Comparison of ENCODE assay signal across 23 cellular contexts in the genomic region with DNA sequence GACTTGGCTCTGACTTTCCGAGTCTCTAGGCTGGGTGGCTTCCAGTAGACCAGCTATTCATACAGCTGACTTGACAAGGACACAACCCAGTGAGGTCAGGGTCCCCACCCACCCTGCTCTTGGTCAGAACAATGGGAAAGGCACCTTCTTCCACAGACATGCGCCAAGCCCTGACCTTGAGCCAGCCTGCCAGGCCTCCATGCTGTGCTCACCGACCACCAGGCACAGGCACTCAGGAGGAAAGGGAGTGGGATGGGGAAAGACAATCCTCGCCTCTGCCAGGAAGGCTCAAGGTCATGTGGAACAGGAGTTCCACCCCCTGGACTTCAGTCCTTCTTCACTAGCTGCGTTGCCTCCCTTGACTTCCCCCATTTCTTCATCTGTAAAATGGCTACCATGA. TPM values are rescaled to one million over a fixed set of nuclear protein-coding genes. Genes with fewer than 3 reads are reported as not detected.
"Had no signal": no experiment of that assay in that cellular context is flagged by ENCODE, and none has a peak within 500 bp of the region (broad histone marks: within the 10 kb centered on the region; RNA-seq: fewer than 3 reads in every experiment).

No MANE protein-coding gene starts in this region.

- FAIRE-seq: astrocyte, K562, TTC549 had no signal

- H2AFZ ChIP-seq: PC-9 had no signal

- H3K4me3 ChIP-seq: K562, PC-9 had no signal

- H3K27ac ChIP-seq: PC-9 had no signal

- H3K4me2 ChIP-seq: PC-9 had no signal

- DNase-seq: activated B cell treated with CpG ODN at 0.5 μM for 24 hours; activated CD4-positive, alpha-beta T cell treated with anti-CD3 and anti-CD28 coated beads for 1 hour; activated CD4-positive, alpha-beta T cell treated with anti-CD3 and anti-CD28 coated beads, Interleukin-2, amount 10 ng/mL, durations not matched to agents 24 days and 14 days; activated CD4-positive, alpha-beta T cell treated with anti-CD3 and anti-CD28 coated beads, Interleukin-2, amount 50 U/mL, for 48 hours; activated gamma-delta T cell; activated naive CD4-positive, alpha-beta T cell treated with anti-CD3 and anti-CD28 coated beads for 36 hours; activated T-cell treated with anti-CD3 and anti-CD28 coated beads for 4 hours; activated T-cell treated with anti-CD3 and anti-CD28 coated beads, Interleukin-2, amount 50 U/mL, for 48 hours; amygdala; Karpas-422; MM.1S; NCI-H1105; NCI-H1436; NCI-H1694 treated with DMSO at 0.1 percent for 48 hours; NCI-H2029 treated with DMSO at 0.1 percent for 48 hours; NCI-H510A treated with DMSO at 0.1 percent for 48 hours; SHP77 treated with DMSO at 0.1 percent for 48 hours; T-helper 17 cell had no signal

- ATAC-seq: activated T-helper 17 cell treated with anti-CD3 and anti-CD28 coated beads, Interleukin-2, amount 50 U/mL, for 72 hours; K562; T-helper 17 cell had no signal

RNA-seq across cellular contexts. Expression of a gene that starts 31.4 kb away (rescaled TPM):
- total RNA-seq: activated CD4-positive, alpha-beta T cell treated with anti-CD3 and anti-CD28 coated beads, Interleukin-2, amount 10 ng/mL, durations not matched to agents 24 days and 14 days; K562 had no signal
- polyA plus RNA-seq: K562 had no signal
